In genomic region chr22:44155115-44155514, GRCh38 we compare ENCODE assay signal across 24 cellular contexts. TPM values are rescaled to one million over a fixed set of nuclear protein-coding genes. Genes with fewer than 3 reads are reported as not detected.
"Had no signal": no experiment of that assay in that cellular context is flagged by ENCODE, and none has a peak within 500 bp of the region (broad histone marks: within the 10 kb centered on the region; RNA-seq: fewer than 3 reads in every experiment).

No MANE protein-coding gene starts in this region.

- H3K9me3 Mint-ChIP-seq: activated CD4-positive, alpha-beta T cell treated with anti-CD3 and anti-CD28 coated beads, Interleukin-2, amount 10 ng/mL, durations not matched to agents 24 days and 14 days; endodermal cell; nephron; stimulated activated effector memory CD8-positive, alpha-beta T cell treated with anti-CD3 and anti-CD28 coated beads, Interleukin-12 subunit alpha, Interleukin-12 subunit beta, amount 100 ng/mL, for 72 hours had no signal

- H3K27me3 ChIP-seq: esophagus squamous epithelium, left lung, neutrophil, right lobe of liver, suprapubic skin, tibial artery, upper lobe of right lung had no signal

- H3K4me3 Mint-ChIP-seq: activated CD4-positive, alpha-beta T cell treated with anti-CD3 and anti-CD28 coated beads, Interleukin-2, amount 10 ng/mL, durations not matched to agents 24 days and 14 days; endodermal cell; nephron; stimulated activated effector memory CD8-positive, alpha-beta T cell treated with anti-CD3 and anti-CD28 coated beads, Interleukin-12 subunit alpha, Interleukin-12 subunit beta, amount 100 ng/mL, for 72 hours; T-helper 17 cell had no signal

- H3K4me3 ChIP-seq: esophagus squamous epithelium, left lung, lower lobe of right lung, right lobe of liver, suprapubic skin, tibial artery, upper lobe of right lung had no signal

- H3K27ac Mint-ChIP-seq: activated CD4-positive, alpha-beta T cell treated with anti-CD3 and anti-CD28 coated beads, Interleukin-2, amount 10 ng/mL, durations not matched to agents 24 days and 14 days; endodermal cell; nephron; stimulated activated effector memory CD8-positive, alpha-beta T cell treated with anti-CD3 and anti-CD28 coated beads, Interleukin-12 subunit alpha, Interleukin-12 subunit beta, amount 100 ng/mL, for 72 hours; T-helper 17 cell had no signal

- H3K27me3 Mint-ChIP-seq: activated CD4-positive, alpha-beta T cell treated with anti-CD3 and anti-CD28 coated beads, Interleukin-2, amount 10 ng/mL, durations not matched to agents 24 days and 14 days; T-helper 17 cell had no signal

- H3K9me3 ChIP-seq: esophagus squamous epithelium, left lung, lower lobe of right lung, neutrophil, right lobe of liver, suprapubic skin, tibial artery, upper lobe of right lung had no signal

- H3K27ac ChIP-seq: epithelial cell of prostate, esophagus squamous epithelium, left lung, lower lobe of right lung, neutrophil, right lobe of liver, suprapubic skin, tibial artery, upper lobe of right lung, WERI-Rb-1 had no signal

- H3K4me1 ChIP-seq: lower lobe of right lung, right lobe of liver, suprapubic skin, tibial artery, upper lobe of right lung had no signal

- H3K36me3 ChIP-seq: neutrophil, right lobe of liver, tibial artery, WERI-Rb-1 had no signal

- ATAC-seq: activated CD4-positive, CD25-positive, alpha-beta regulatory T cell treated with anti-CD3 and anti-CD28 coated beads, Interleukin-2, amount 50 U/mL, for 24 hours; left lung; lower lobe of right lung; T-helper 17 cell; upper lobe of right lung had no signal

- DNase-seq: activated effector memory CD4-positive, alpha-beta T cell treated with anti-CD3 and anti-CD28 coated beads, Interleukin-2, amount 50 U/mL, for 16 hours; activated naive CD4-positive, alpha-beta T cell treated with anti-CD3 and anti-CD28 coated beads, Interleukin-2, amount 50 U/mL, for 16 hours; amygdala; central memory CD4-positive, alpha-beta T cell; endodermal cell; esophagus squamous epithelium; left lung; lower lobe of right lung; mesendoderm; right lobe of liver; stimulated activated CD4-positive, alpha-beta T cell treated with anti-CD3 and anti-CD28 coated beads, Interleukin-2, amount 100 ng/mL, for 48 hours; T-helper 17 cell; T1000; tibial artery; upper lobe of right lung; WERI-Rb-1 had no signal

- H3K4me1 Mint-ChIP-seq: activated CD4-positive, alpha-beta T cell treated with anti-CD3 and anti-CD28 coated beads, Interleukin-2, amount 10 ng/mL, durations not matched to agents 24 days and 14 days; stimulated activated effector memory CD8-positive, alpha-beta T cell treated with anti-CD3 and anti-CD28 coated beads, Interleukin-12 subunit alpha, Interleukin-12 subunit beta, amount 100 ng/mL, for 72 hours had no signal

RNA-seq across cellular contexts. Expression of gene PARVG, which starts 25.6 kb away (rescaled TPM):
- total RNA-seq: osteocyte had no signal
